Comparison of ENCODE assay signal across 8 cellular contexts in the genomic region with DNA sequence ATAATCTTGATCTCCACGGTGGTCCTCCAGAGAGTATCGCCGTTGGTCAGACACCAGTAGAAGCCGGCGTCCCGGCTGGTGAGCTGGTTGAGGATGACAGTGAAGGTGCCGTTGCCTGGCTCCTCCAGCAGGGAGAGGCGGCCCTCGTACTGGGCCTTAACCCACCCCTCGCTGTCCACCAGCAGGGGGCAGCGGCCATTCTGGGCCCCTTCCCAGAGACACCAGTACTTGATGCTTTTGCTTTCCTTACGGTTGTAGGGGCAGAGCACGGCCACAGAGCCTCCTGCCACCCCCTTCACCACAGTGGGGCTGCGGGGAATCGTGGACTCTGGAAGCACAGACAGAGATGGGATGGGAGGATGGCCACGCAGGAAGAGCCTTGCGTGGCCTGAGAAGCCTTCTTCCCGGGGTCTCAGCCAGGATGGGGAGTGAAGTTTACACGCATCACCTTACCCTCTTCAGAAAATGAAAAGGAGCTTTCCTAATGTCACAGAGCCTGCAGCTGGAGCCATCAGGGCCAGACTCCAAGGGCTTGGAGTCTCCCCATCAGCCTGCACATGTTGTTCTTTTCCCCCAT. TPM values are rescaled to one million over a fixed set of nuclear protein-coding genes. Genes with fewer than 3 reads are reported as not detected.
DNase-seq lines count a peak whose midpoint lies in the region; ATAC-seq and TF ChIP-seq lines count a peak whose summit lies in the region.

No MANE protein-coding gene starts in this region.

- H3K9me3 Mint-ChIP-seq in nephron: no peaks in the 10 kb centered on the region

- H3K36me3 Mint-ChIP-seq in nephron (ENCODE audit: low read depth): no peaks in the 10 kb centered on the region

- no peaks in the 10 kb centered on the region for H3K9me3 ChIP-seq in colonic mucosa

- TF ChIP-seq CTCF in colonic mucosa (IDR thresholded peaks at IDR 0.05) (peak; percentile 36), nephron (IDR thresholded peaks at IDR 0.05; ENCODE audit: unreplicated experiment in 3 of 3) (peak in 2 of 3 experiments; percentile 33 to 50)

- ATAC-seq in HG02981 (IDR thresholded peaks at IDR 0.05; ENCODE audit: unreplicated experiment) (no peak), GM19023 (IDR thresholded peaks at IDR 0.05; ENCODE audit: unreplicated experiment) (no peak)

- no peak overlapping the region for H3K4me3 Mint-ChIP-seq in nephron

- H3K27ac ChIP-seq in colonic mucosa: peak overlapping the region; percentile 28

- intact Hi-C loops in colonic mucosa (cut with DNase I): no loop called here

- peak overlapping the region in 1 of 2 donors; percentile 82 for H3K9ac ChIP-seq in colonic mucosa (ENCODE audit: low read depth in 2 of 2, low read length in 2 of 2)

- no peak overlapping the region for H3K4me3 ChIP-seq in colonic mucosa

- H3K36me3 ChIP-seq in colonic mucosa: peaks cover 12% of the 10 kb centered on the region

- in situ Hi-C loops in ACHN (cut with HindIII; ENCODE audit: low pct_ligation_motif_present, low pct_unique_long_range_greater_than_20kb, low sequenced_read_pairs): no loop called here

- H3K27me3 Mint-ChIP-seq in nephron (ENCODE audit: low read depth): peaks cover 23% of the 10 kb centered on the region

- no peaks in the 10 kb centered on the region for H3K27me3 ChIP-seq in colonic mucosa

- H3K27ac Mint-ChIP-seq in nephron: no peak overlapping the region

- no peaks in the 10 kb centered on the region for H3K4me1 ChIP-seq in colonic mucosa

- no peaks in the 10 kb centered on the region for H3K4me1 Mint-ChIP-seq in nephron

- DNase-seq in ACHN: peak; percentile 69
- peak; percentile 45 for DNase-seq in GM19240 (ENCODE audit: insufficient read length, low spot score)
- peak; percentile 7 for DNase-seq in SK-N-DZ (ENCODE audit: low spot score)
- no peak for DNase-seq in colonic mucosa
- no peak for DNase-seq in NCI-H187 treated with DMSO at 0.1 percent for 48 hours (lab: John Stamatoyannopoulos, UW)

RNA-seq across cellular contexts. Expression of a gene that starts 10.7 kb away (rescaled TPM):
- not detected in 2 replicates for polyA plus RNA-seq in SK-N-DZ (2014; cell fraction: cytosol; rRNA removed)
- not detected in 2 replicates for polyA plus RNA-seq in SK-N-DZ (2014; cell fraction: nucleus; rRNA removed)
- over 10,000 TPM in 1 of 2 donors, 1,000 to 10,000 TPM in 1; 7,504 to 12,164 TPM for total RNA-seq in colonic mucosa

RNA-seq across cellular contexts. Expression of a gene that starts 13.8 kb away (rescaled TPM):
- not detected in 2 replicates for polyA plus RNA-seq in SK-N-DZ (2014; cell fraction: cytosol; rRNA removed)
- not detected in 2 replicates for polyA plus RNA-seq in SK-N-DZ (2014; cell fraction: nucleus; rRNA removed)
- total RNA-seq in colonic mucosa: 1 to 10 TPM; 2.3 to 2.7 TPM

RNA-seq across cellular contexts. Expression of a gene that starts 34.7 kb away (rescaled TPM):
- polyA plus RNA-seq in SK-N-DZ (2014; cell fraction: cytosol; rRNA removed): not detected in 2 replicates
- not detected in 2 replicates for polyA plus RNA-seq in SK-N-DZ (2014; cell fraction: nucleus; rRNA removed)
- total RNA-seq in colonic mucosa: 1 to 10 TPM in 1 of 2 donors, under 1 TPM in 1; 0.56 to 4.5 TPM

RNA-seq across cellular contexts. Expression of a gene that starts 38.3 kb away (rescaled TPM):
- polyA plus RNA-seq in SK-N-DZ (2014; cell fraction: cytosol; rRNA removed): not detected in 2 replicates
- polyA plus RNA-seq in SK-N-DZ (2014; cell fraction: nucleus; rRNA removed): not detected in 2 replicates
- total RNA-seq in colonic mucosa: not detected

Comparison
In these comparisons a context has a peak if more than half of its experiments do, and no peak if none do; other contexts are left out.
1. DNase-seq: peak in ACHN (single experiment), GM19240 (single experiment) and SK-N-DZ (single experiment); none in colonic mucosa (single experiment) and NCI-H187 treated with DMSO at 0.1 percent for 48 hours (single experiment).